21 cellular contexts compared by ENCODE assay signal in the genomic region with DNA sequence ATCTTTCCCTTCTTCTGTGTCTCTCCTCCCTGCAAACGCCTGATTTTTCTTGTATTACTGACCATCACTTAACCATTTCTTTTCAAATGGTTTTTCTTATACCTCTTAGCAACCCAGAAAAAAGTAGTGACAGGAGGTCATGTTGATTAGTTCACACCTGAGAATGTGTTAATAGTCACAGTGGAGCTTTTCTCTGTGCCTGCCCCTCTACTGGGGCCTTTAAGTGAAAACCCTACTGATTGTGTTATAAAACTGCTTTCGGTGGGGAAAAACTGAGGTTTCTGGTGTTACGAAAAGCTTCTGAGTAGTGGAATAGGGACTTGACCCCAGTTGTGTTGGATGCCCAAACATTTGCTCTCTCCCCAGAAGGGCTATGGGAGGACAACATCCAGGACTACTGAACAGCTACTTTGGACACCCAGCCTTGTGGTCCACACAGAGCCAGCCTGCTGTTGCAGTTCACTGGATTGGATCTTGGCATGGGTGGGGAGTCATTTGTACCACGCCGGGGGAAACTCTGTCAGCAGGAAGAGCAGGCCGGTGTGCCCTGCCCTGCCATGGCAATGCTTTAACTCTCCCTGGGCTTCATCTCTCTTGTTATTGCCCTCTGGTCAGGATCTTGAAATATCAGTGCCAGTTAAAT. TPM values are rescaled to one million over a fixed set of nuclear protein-coding genes. Genes with fewer than 3 reads are reported as not detected.
DNase-seq lines count a peak whose midpoint lies in the region; ATAC-seq and TF ChIP-seq lines count a peak whose summit lies in the region.
"Had no signal": no experiment of that assay in that cellular context is flagged by ENCODE, and none has a peak within 500 bp of the region (broad histone marks: within the 10 kb centered on the region; RNA-seq: fewer than 3 reads in every experiment).

No MANE protein-coding gene starts in this region.

- H3K27ac Mint-ChIP-seq in endodermal cell = peak overlapping the region; percentile 93
- H3K27ac Mint-ChIP-seq: activated B cell treated with CpG ODN at 0.5 μM for 24 hours, CD14-positive monocyte had no signal

- 78% methylated on average over 6 of the region's 6 CpGs for WGBS in SK-N-SH (ENCODE audit: low lambda C conversion rate)
- 84 to 95% methylated on average over 2 to 6 of the region's 6 CpGs for WGBS in endodermal cell (ENCODE audit: insufficient coverage in 1 of 2, insufficient read length in 1 of 2), 2 experiments
- no CpG with 5 or more reads among the region's 6 CpGs for WGBS in trophoblast cell (ENCODE audit: extremely low coverage, insufficient coverage, insufficient read length)

- no peak overlapping the region for H4K12ac ChIP-seq in trophoblast cell (ENCODE audit: low read depth, low read length)

- POLR2A ChIA-PET in SK-N-SH (lab: Yijun Ruan, JAX) = no interaction called here
- POLR2A ChIA-PET in PC-3 (lab: Charles Lee; ENCODE audit: unreplicated experiment) = interaction anchor here (0.7 kb wide), 1 partner anchor 128 kb away, joined by 3 read pairs; no protein-coding TSS in a partner anchor

- H3K9me2 ChIP-seq in SK-N-SH = no peaks in the 10 kb centered on the region
- no peaks in the 10 kb centered on the region for H3K9me2 ChIP-seq in PC-3 (replicated peaks; ENCODE audit: low read length)

- H4K91ac ChIP-seq in trophoblast cell (ENCODE audit: low read depth, low read length) = peak overlapping the region; percentile 83

- peak overlapping the region; percentile 62 for H3K4me2 ChIP-seq in SK-N-SH
- H3K4me2 ChIP-seq in PC-3 (ENCODE audit: low read length) = peak overlapping the region; percentile 85
- H3K4me2 ChIP-seq in trophoblast cell (ENCODE audit: low read length) = no peak overlapping the region

- no TSS peak for BruUV-seq in PC-3 (replicated peaks; lab: Mats Ljungman, UMichigan)

- peak overlapping the region; percentile 83 for H4K8ac ChIP-seq in trophoblast cell (ENCODE audit: low read depth, low read length)

- H2BK5ac ChIP-seq in trophoblast cell (ENCODE audit: low read depth, low read length, poor library complexity) = peak overlapping the region; percentile 50

- H3K36me3 ChIP-seq in SK-N-SH (replicated peaks in 1 of 2; ENCODE audit: control insufficient read depth in 1 of 2, insufficient read depth in 2 of 2, low read length in 1 of 2) (no peaks in the 10 kb centered on the region), PC-3 (ENCODE audit: low read depth, low read length) (no peaks in the 10 kb centered on the region), endodermal cell (ENCODE audit: control insufficient read depth, insufficient read depth, low read length) (no peaks in the 10 kb centered on the region), trophoblast cell (ENCODE audit: control insufficient read depth in 1 of 2, insufficient read depth in 2 of 2, low read length in 2 of 2) (peaks cover 3 to 4% of the 10 kb centered on the region in 2 experiments), upper lobe of right lung (no peaks in the 10 kb centered on the region)
- H3K36me3 ChIP-seq: cardiac muscle cell, gastroesophageal sphincter, MG63, spleen had no signal

- H3K4me3 ChIP-seq in SK-N-SH (ENCODE audit: low read depth in 2 of 2, low read length in 1 of 2) (no peak overlapping the region), PC-3 (ENCODE audit: low read length) (peak overlapping the region; percentile 62), endodermal cell (ENCODE audit: low read length) (no peak overlapping the region), trophoblast cell (ENCODE audit: low read depth, low read length) (no peak overlapping the region), upper lobe of right lung (no peak overlapping the region)
- H3K4me3 ChIP-seq: cardiac muscle cell, gastroesophageal sphincter, MG63, mucosa of descending colon, spleen had no signal

- no peak for TF ChIP-seq EP300 in SK-N-SH (IDR thresholded peaks at IDR 0.05; ENCODE audit: borderline replicate concordance in 1 of 2, low read depth in 1 of 2, low read length in 1 of 2)

- H3K9me3 ChIP-seq in SK-N-SH (no peaks in the 10 kb centered on the region), PC-3 (ENCODE audit: low read length) (no peaks in the 10 kb centered on the region), endodermal cell (ENCODE audit: control insufficient read depth, low read length) (no peaks in the 10 kb centered on the region), trophoblast cell (ENCODE audit: insufficient read depth, low read depth, low read length) (no peaks in the 10 kb centered on the region), upper lobe of right lung (no peaks in the 10 kb centered on the region)
- H3K9me3 ChIP-seq: gastroesophageal sphincter, MG63, mucosa of descending colon, spleen had no signal

- peak overlapping the region; percentile 96 for H2BK120ac ChIP-seq in trophoblast cell (ENCODE audit: insufficient read depth, low read length, poor library complexity)

- H3K9ac ChIP-seq in SK-N-SH = peak overlapping the region; percentile 45; the same call in 1 of the 2 replicates
- peak overlapping the region; percentile 57 for H3K9ac ChIP-seq in PC-3 (ENCODE audit: low read length)
- H3K9ac ChIP-seq in endodermal cell (ENCODE audit: extremely low read depth, low read length, poor library complexity, severe bottlenecking) = no peak overlapping the region
- no peak overlapping the region for H3K9ac ChIP-seq in trophoblast cell (ENCODE audit: low read length)

- no peaks in the 10 kb centered on the region for H3K27me3 Mint-ChIP-seq in endodermal cell (ENCODE audit: insufficient read depth)

- H3K27me3 ChIP-seq in SK-N-SH (ENCODE audit: insufficient read depth) (peaks cover 4% of the 10 kb centered on the region; the same call in 1 of the 2 replicates), PC-3 (ENCODE audit: low read length) (no peaks in the 10 kb centered on the region), endodermal cell (ENCODE audit: control insufficient read depth, insufficient read depth, low read length, poor library complexity, severe bottlenecking) (no peaks in the 10 kb centered on the region), trophoblast cell (ENCODE audit: insufficient read depth, low read length) (no peaks in the 10 kb centered on the region), upper lobe of right lung (no peaks in the 10 kb centered on the region)
- H3K27me3 ChIP-seq: cardiac muscle cell, gastroesophageal sphincter, MG63, spleen had no signal

- H4K20me1 ChIP-seq in SK-N-SH (ENCODE audit: insufficient read depth) (no peaks in the 10 kb centered on the region), PC-3 (ENCODE audit: low read length) (no peaks in the 10 kb centered on the region)

- H3K4me1 Mint-ChIP-seq in endodermal cell = peaks cover 37% of the 10 kb centered on the region
- H3K4me1 Mint-ChIP-seq: activated B cell treated with CpG ODN at 0.5 μM for 24 hours had no signal

- H3K14ac ChIP-seq in trophoblast cell (ENCODE audit: low read length) = peak overlapping the region; percentile 94

- H2BK12ac ChIP-seq in trophoblast cell (ENCODE audit: low read length) = peak overlapping the region; percentile 99

- H3K79me1 ChIP-seq in trophoblast cell (ENCODE audit: low read length) = peaks cover 16% of the 10 kb centered on the region

- H2AK5ac ChIP-seq in trophoblast cell (ENCODE audit: low read length) = peak overlapping the region; percentile 97

- no peak for TF ChIP-seq RAD21 in SK-N-SH (IDR thresholded peaks at IDR 0.05; ENCODE audit: low read length)

- DNase-seq in SK-N-SH (no peak), PC-3 (no peak), endodermal cell (peak; percentile 60), trophoblast cell (no peak), upper lobe of right lung (no peak), AG08395 (ENCODE audit: low spot score) (no peak)
- DNase-seq in activated effector memory CD4-positive, alpha-beta T cell treated with anti-CD3 and anti-CD28 coated beads, Interleukin-2, amount 50 U/mL, for 16 hours = no peak
- DNase-seq: activated B cell treated with CpG ODN at 0.5 μM for 24 hours; activated gamma-delta T cell; effector memory CD4-positive, alpha-beta T cell; mucosa of descending colon; NCI-H2029 treated with DMSO at 0.1 percent for 48 hours; NCI-H526; spleen had no signal

- peak overlapping the region; percentile 95 for H3K18ac ChIP-seq in trophoblast cell (ENCODE audit: low read length)

- peak overlapping the region; percentile 97 for H3K4ac ChIP-seq in trophoblast cell (ENCODE audit: low read depth, low read length)

- ATAC-seq in SK-N-SH treated with all-trans-retinoic acid at 6 μM for 48 hours = no peak
- no peak for ATAC-seq in PC-3
- ATAC-seq in upper lobe of right lung = no peak
- ATAC-seq: gastroesophageal sphincter, mucosa of descending colon had no signal

- no peaks in the 10 kb centered on the region for H3K79me2 ChIP-seq in SK-N-SH (ENCODE audit: insufficient read depth)
- peaks cover 66% of the 10 kb centered on the region for H3K79me2 ChIP-seq in PC-3 (ENCODE audit: low read length)
- H3K79me2 ChIP-seq in trophoblast cell (ENCODE audit: control insufficient read depth, insufficient read depth, low read length, poor library complexity) = peaks cover 7% of the 10 kb centered on the region

- peak overlapping the region; percentile 88 for H3K23ac ChIP-seq in trophoblast cell (ENCODE audit: low read length)

- peaks cover 0 to 13% of the 10 kb centered on the region in 2 experiments; a peak in 2 of 4 replicates for H3K4me1 ChIP-seq in SK-N-SH (ENCODE audit: control insufficient read depth in 1 of 2, insufficient read depth in 2 of 2, low read depth in 1 of 2, low read length in 1 of 2)
- peaks cover 82% of the 10 kb centered on the region for H3K4me1 ChIP-seq in PC-3 (ENCODE audit: insufficient read depth, low read length)
- H3K4me1 ChIP-seq in endodermal cell (ENCODE audit: control insufficient read depth, insufficient read depth, low read length) = peaks cover 10% of the 10 kb centered on the region
- peaks cover 21 to 25% of the 10 kb centered on the region in 2 experiments for H3K4me1 ChIP-seq in trophoblast cell (ENCODE audit: control insufficient read depth in 1 of 2, insufficient read depth in 2 of 2, low read length in 2 of 2)
- peaks cover 5% of the 10 kb centered on the region for H3K4me1 ChIP-seq in upper lobe of right lung

- H2AFZ ChIP-seq in SK-N-SH (ENCODE audit: low read depth) = no peak overlapping the region
- no peak overlapping the region for H2AFZ ChIP-seq in PC-3 (ENCODE audit: low read length)
- no peak overlapping the region for H2AFZ ChIP-seq in trophoblast cell (ENCODE audit: insufficient read depth, low read length, poor library complexity)

- no peaks in the 10 kb centered on the region for H3K36me3 Mint-ChIP-seq in endodermal cell (ENCODE audit: low read depth)
- H3K36me3 Mint-ChIP-seq: CD14-positive monocyte had no signal

- H3K4me3 Mint-ChIP-seq in endodermal cell = no peak overlapping the region
- H3K4me3 Mint-ChIP-seq: activated B cell treated with CpG ODN at 0.5 μM for 24 hours, CD14-positive monocyte had no signal

- H3F3A ChIP-seq in SK-N-SH (replicated peaks; ENCODE audit: insufficient read depth) (peaks cover 26% of the 10 kb centered on the region), PC-3 (ENCODE audit: low read length, unreplicated experiment) (peaks cover 21% of the 10 kb centered on the region)

- peak overlapping the region; percentile 68 to 85; a peak in 3 of 4 replicates for H3K27ac ChIP-seq in SK-N-SH (ENCODE audit: low read depth in 2 of 2, low read length in 1 of 2)
- H3K27ac ChIP-seq in PC-3 (ENCODE audit: low read length) = peak overlapping the region; percentile 95
- no peak overlapping the region for H3K27ac ChIP-seq in endodermal cell (ENCODE audit: low read depth, low read length)
- H3K27ac ChIP-seq in trophoblast cell (ENCODE audit: low read depth, low read length) = peak overlapping the region; percentile 94
- no peak overlapping the region for H3K27ac ChIP-seq in upper lobe of right lung
- H3K27ac ChIP-seq: 22Rv1, cardiac muscle cell, gastroesophageal sphincter, spleen had no signal

- intact Hi-C loops in PC-3 (cut with micrococcal nuclease) = no loop called here
- intact Hi-C loops in upper lobe of right lung (cut with DNase I) = no loop called here

- TF ChIP-seq CTCF in SK-N-SH (IDR thresholded peaks at IDR 0.05) = no peak
- no peak for TF ChIP-seq CTCF in PC-3 (conservative IDR thresholded peaks at IDR 0.05; ENCODE audit: low read depth, low read length)
- TF ChIP-seq CTCF in endodermal cell (conservative IDR thresholded peaks at IDR 0.05) = no peak
- no peak for TF ChIP-seq CTCF in upper lobe of right lung (IDR thresholded peaks at IDR 0.05)

- H3K9me3 Mint-ChIP-seq in endodermal cell = no peaks in the 10 kb centered on the region
- H3K9me3 Mint-ChIP-seq: activated B cell treated with CpG ODN at 0.5 μM for 24 hours, CD14-positive monocyte had no signal

- CTCF ChIA-PET in SK-N-SH (lab: Yijun Ruan, JAX) = interaction anchor here (1.3 to 1.5 kb wide), 2 partner anchors 21 to 138 kb away, joined by 5 to 6 read pairs; no protein-coding TSS in a partner anchor
- CTCF ChIA-PET in PC-3 (lab: Charles Lee) = interaction anchor here (0.7 to 1.3 kb wide), 2 partner anchors 10 to 22 kb away, joined by 3 read pairs; no protein-coding TSS in a partner anchor

RNA-seq across cellular contexts. Expression of gene GPR87, which starts 10.3 kb away (rescaled TPM):
- polyA plus RNA-seq in SK-N-SH (2012; rRNA removed) = 2.3 and 2.4 TPM in 2 replicates
- polyA plus RNA-seq in SK-N-SH (2012; cell fraction: cytosol; rRNA removed) = 2.5 and 3.1 TPM in 2 replicates
- polyA plus RNA-seq in SK-N-SH (2012; cell fraction: nucleus; rRNA removed) = 0.88 and 1.9 TPM in 2 replicates
- total RNA-seq in PC-3 (2014; rRNA removed) = 13.3 and 14.5 TPM in 2 replicates
- not detected for total RNA-seq in endodermal cell
- polyA plus RNA-seq in endodermal cell (2013, experiment 1 of 2) = 0.14 TPM
- 0.29 TPM for polyA plus RNA-seq in endodermal cell (2013, experiment 2 of 2)
- polyA plus RNA-seq in trophoblast cell (2013) = 22.8 and 24.0 TPM in 2 replicates
- 0.67 TPM for total RNA-seq in upper lobe of right lung
- total RNA-seq: activated B cell treated with CpG ODN at 0.5 μM for 24 hours, cardiac muscle cell, mucosa of descending colon, omental fat pad, spleen had no signal
- polyA plus RNA-seq: cardiac muscle cell, spleen had no signal

RNA-seq across cellular contexts. Expression of gene P2RY13, which starts 23.1 kb away (rescaled TPM):
- not detected in 2 replicates for polyA plus RNA-seq in SK-N-SH (2012; rRNA removed)
- not detected in 2 replicates for polyA plus RNA-seq in SK-N-SH (2012; cell fraction: cytosol; rRNA removed)
- polyA plus RNA-seq in SK-N-SH (2012; cell fraction: nucleus; rRNA removed) = not detected in 2 replicates
- total RNA-seq in PC-3 (2014; rRNA removed) (not detected in 2 replicates), endodermal cell (not detected), upper lobe of right lung (8.2 TPM)
- polyA plus RNA-seq in endodermal cell (2013, experiment 1 of 2) = not detected
- not detected for polyA plus RNA-seq in endodermal cell (2013, experiment 2 of 2)
- not detected in 2 replicates for polyA plus RNA-seq in trophoblast cell (2013)
- total RNA-seq: cardiac muscle cell had no signal

RNA-seq across cellular contexts. Expression of gene P2RY14, which starts 27.9 kb away (rescaled TPM):
- polyA plus RNA-seq in SK-N-SH (2012; rRNA removed) = not detected in 2 replicates
- not detected in 2 replicates for polyA plus RNA-seq in SK-N-SH (2012; cell fraction: cytosol; rRNA removed)
- polyA plus RNA-seq in SK-N-SH (2012; cell fraction: nucleus; rRNA removed) = not detected in 2 replicates
- total RNA-seq in PC-3 (2014; rRNA removed) (not detected in 2 replicates), endodermal cell (not detected), upper lobe of right lung (7.2 TPM)
- not detected for polyA plus RNA-seq in endodermal cell (2013, experiment 1 of 2)
- not detected for polyA plus RNA-seq in endodermal cell (2013, experiment 2 of 2)
- not detected in 2 replicates for polyA plus RNA-seq in trophoblast cell (2013)

Comparison
In these comparisons a context has a peak if more than half of its experiments do, and no peak if none do; other contexts are left out.
1. H3K27ac ChIP-seq: peak in SK-N-SH (2 of 2), PC-3 (single experiment) and trophoblast cell (single experiment); none in endodermal cell (single experiment) and upper lobe of right lung (single experiment).
2. H3K9ac ChIP-seq: peak in SK-N-SH (single experiment) and PC-3 (single experiment); none in endodermal cell (single experiment) and trophoblast cell (single experiment).